In the genomic region with DNA sequence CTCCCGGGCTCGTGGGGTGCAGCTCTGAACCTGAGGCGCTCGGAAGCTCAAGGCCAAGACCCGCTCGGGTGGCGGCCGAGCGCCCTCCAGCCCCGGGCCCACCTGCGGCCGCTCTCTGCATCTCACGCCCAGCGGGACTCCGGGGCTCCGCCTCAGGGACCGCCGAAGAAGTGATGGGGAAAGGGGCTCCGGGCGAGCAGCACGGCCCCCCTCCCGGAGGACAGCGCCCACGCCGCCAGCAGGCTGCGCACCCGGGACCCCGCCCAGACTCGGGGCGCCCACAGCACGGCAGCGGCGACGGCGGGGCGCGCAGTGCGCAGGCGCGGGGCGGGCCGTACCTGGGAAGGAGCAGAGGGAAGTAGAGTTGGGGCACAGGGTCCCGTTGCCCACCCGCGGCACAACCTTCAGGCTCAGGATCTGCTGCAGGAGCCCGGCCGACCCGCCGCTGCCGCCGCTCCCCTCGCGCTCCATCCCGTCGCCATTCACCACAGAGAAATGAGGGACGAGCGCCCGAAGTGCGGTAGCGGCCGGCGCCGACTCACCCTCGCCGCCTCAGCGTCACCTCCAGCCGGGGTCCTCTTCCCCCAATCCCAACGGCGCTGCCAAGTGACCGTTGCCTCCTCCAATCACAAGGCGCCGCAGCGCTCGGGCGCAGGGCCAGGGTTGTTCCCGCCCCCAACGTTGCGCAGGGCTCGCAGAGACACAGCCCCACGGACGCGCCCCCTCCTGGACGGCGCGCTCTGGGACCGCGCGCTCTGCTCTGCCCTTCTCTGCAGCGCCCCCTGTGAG, we compare ENCODE assay signal across 8 cellular contexts. TPM values are rescaled to one million over a fixed set of nuclear protein-coding genes. Genes with fewer than 3 reads are reported as not detected.
DNase-seq lines count a peak whose midpoint lies in the region; ATAC-seq and TF ChIP-seq lines count a peak whose summit lies in the region.

A gene with protein sequence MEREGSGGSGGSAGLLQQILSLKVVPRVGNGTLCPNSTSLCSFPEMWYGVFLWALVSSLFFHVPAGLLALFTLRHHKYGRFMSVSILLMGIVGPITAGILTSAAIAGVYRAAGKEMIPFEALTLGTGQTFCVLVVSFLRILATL (minus strand): TSS at position 560 of the 789 bp plus-strand sequence. CDS start 89 bp downstream, at position 471.

- POLR2A ChIA-PET in naive thymus-derived CD4-positive, alpha-beta T cell (lab: Charles Lee): interaction anchor here (0.6 to 2.8 kb wide), 8 partner anchors 31 to 184 kb away, joined by 3 to 25 read pairs (median 4); a partner anchor contains a TSS

- H3K27me3 ChIP-seq in naive thymus-derived CD4-positive, alpha-beta T cell (ENCODE audit: control insufficient read depth in 2 of 2, insufficient read depth in 2 of 2, low read length in 2 of 2): no peaks in the 10 kb centered on the region

- CTCF ChIA-PET in naive thymus-derived CD4-positive, alpha-beta T cell (lab: Charles Lee): interaction anchor here (0.6 to 1.5 kb wide), 12 partner anchors 8 to 265 kb away, joined by 3 to 9 read pairs (median 4); a partner anchor contains a TSS

- intact Hi-C loops in naive thymus-derived CD4-positive, alpha-beta T cell (cut with micrococcal nuclease): loop anchor here (1.0 to 10.0 kb wide), 18 partner anchors 31 to 1728 kb away; a partner anchor contains a TSS

- no peaks in the 10 kb centered on the region for H3K9me3 ChIP-seq in naive thymus-derived CD4-positive, alpha-beta T cell (ENCODE audit: control insufficient read depth in 2 of 3, low read length in 3 of 3)

- H3K4me3 ChIP-seq in naive thymus-derived CD4-positive, alpha-beta T cell (ENCODE audit: low read length): peak within 1 kb of the TSS; percentile 93

- H3K36me3 Mint-ChIP-seq in naive thymus-derived CD4-positive, alpha-beta T cell: peaks cover 0 to 7% (median 4%) of the 10 kb centered on the region in 5 donors
- H3K36me3 Mint-ChIP-seq in stimulated activated naive B cell treated with anti-CD40 and anti-IgM and Interleukin-4, amounts not matched to agents 10 μg/mL and 1 μg/mL and 100 μg/mL, for 72 hours: peaks cover 10 to 11% of the 10 kb centered on the region in 2 donors

- peak; percentile 95 for ATAC-seq in naive thymus-derived CD4-positive, alpha-beta T cell
- ATAC-seq in stimulated activated naive B cell treated with anti-CD40 and anti-IgM and Interleukin-4, amounts not matched to agents 10 μg/mL and 1 μg/mL and 100 μg/mL, for 72 hours (replicated peaks): peak; percentile 95

- H3K36me3 ChIP-seq in naive thymus-derived CD4-positive, alpha-beta T cell (ENCODE audit: control insufficient read depth in 2 of 3, insufficient read depth in 3 of 3, low read length in 3 of 3): peaks cover 0 to 3% (median 0%) of the 10 kb centered on the region in 3 experiments

- H3K4me1 Mint-ChIP-seq in naive thymus-derived CD4-positive, alpha-beta T cell: peaks cover 31 to 49% (median 44%) of the 10 kb centered on the region in 7 donors
- peaks cover 21 to 37% of the 10 kb centered on the region in 2 donors for H3K4me1 Mint-ChIP-seq in stimulated activated naive B cell treated with anti-CD40 and anti-IgM and Interleukin-4, amounts not matched to agents 10 μg/mL and 1 μg/mL and 100 μg/mL, for 72 hours

- DNase-seq in ELR (ENCODE audit: low read depth): peak; percentile 99
- peak; percentile 97 for DNase-seq in GOT3 (lab: John Stamatoyannopoulos, UW)
- DNase-seq in RPMI8226: peak; percentile 100
- DNase-seq in activated T-helper 1 cell treated with anti-CD3 and anti-CD28 coated beads, Interleukin-2, amount 50 U/mL, for 16 hours (ENCODE audit: low read depth in 1 of 2, low spot score in 1 of 2): peak; percentile 98 to 99
- DNase-seq in fibroblast of gingiva (ENCODE audit: low read depth): peak; percentile 99
- peak; percentile 96 to 99 (median 99) for DNase-seq in naive thymus-derived CD4-positive, alpha-beta T cell
- DNase-seq in stimulated activated naive B cell treated with anti-CD40 and anti-IgM and Interleukin-4, amounts not matched to agents 10 μg/mL and 1 μg/mL and 100 μg/mL, for 72 hours: peak; percentile 99

- peak within 1 kb of the TSS; percentile 86 to 98 (median 93) for H3K4me3 Mint-ChIP-seq in naive thymus-derived CD4-positive, alpha-beta T cell
- peak within 1 kb of the TSS; percentile 87 to 91 for H3K4me3 Mint-ChIP-seq in stimulated activated naive B cell treated with anti-CD40 and anti-IgM and Interleukin-4, amounts not matched to agents 10 μg/mL and 1 μg/mL and 100 μg/mL, for 72 hours

- peak within 1 kb of the TSS; percentile 75 to 97 (median 93) for H3K27ac Mint-ChIP-seq in naive thymus-derived CD4-positive, alpha-beta T cell
- peak within 1 kb of the TSS; percentile 94 for H3K27ac Mint-ChIP-seq in stimulated activated naive B cell treated with anti-CD40 and anti-IgM and Interleukin-4, amounts not matched to agents 10 μg/mL and 1 μg/mL and 100 μg/mL, for 72 hours

- H3K27me3 Mint-ChIP-seq in naive thymus-derived CD4-positive, alpha-beta T cell: peaks cover 0 to 5% (median 0%) of the 10 kb centered on the region in 5 donors
- H3K27me3 Mint-ChIP-seq in stimulated activated naive B cell treated with anti-CD40 and anti-IgM and Interleukin-4, amounts not matched to agents 10 μg/mL and 1 μg/mL and 100 μg/mL, for 72 hours: no peaks in the 10 kb centered on the region

- peak within 1 kb of the TSS; percentile 93 for H3K27ac ChIP-seq in naive thymus-derived CD4-positive, alpha-beta T cell (ENCODE audit: low read depth, low read length)

- peak; percentile 100 for TF ChIP-seq CTCF in LNCAP (IDR thresholded peaks at IDR 0.05)

- no peaks in the 10 kb centered on the region for H3K9me3 Mint-ChIP-seq in naive thymus-derived CD4-positive, alpha-beta T cell
- no peaks in the 10 kb centered on the region for H3K9me3 Mint-ChIP-seq in stimulated activated naive B cell treated with anti-CD40 and anti-IgM and Interleukin-4, amounts not matched to agents 10 μg/mL and 1 μg/mL and 100 μg/mL, for 72 hours

- H3K4me1 ChIP-seq in naive thymus-derived CD4-positive, alpha-beta T cell (ENCODE audit: control insufficient read depth in 2 of 2, insufficient read depth in 2 of 2, low read length in 2 of 2): peaks cover 26 to 31% of the 10 kb centered on the region in 2 donors

RNA-seq across cellular contexts. Expression of the gene that starts here (rescaled TPM):
- total RNA-seq in naive thymus-derived CD4-positive, alpha-beta T cell: 10 to 100 TPM; 31.0 to 50.9 (median 46.6) TPM
- 10 to 100 TPM; 33.4 to 34.7 TPM for polyA plus RNA-seq in naive thymus-derived CD4-positive, alpha-beta T cell

Comparison
In these comparisons a context has a peak if more than half of its experiments do, and no peak if none do; other contexts are left out.
1. Peak in every context shown above with its lines: DNase-seq, ATAC-seq, H3K4me3 ChIP-seq and H3K27ac ChIP-seq.